In the genomic region with DNA sequence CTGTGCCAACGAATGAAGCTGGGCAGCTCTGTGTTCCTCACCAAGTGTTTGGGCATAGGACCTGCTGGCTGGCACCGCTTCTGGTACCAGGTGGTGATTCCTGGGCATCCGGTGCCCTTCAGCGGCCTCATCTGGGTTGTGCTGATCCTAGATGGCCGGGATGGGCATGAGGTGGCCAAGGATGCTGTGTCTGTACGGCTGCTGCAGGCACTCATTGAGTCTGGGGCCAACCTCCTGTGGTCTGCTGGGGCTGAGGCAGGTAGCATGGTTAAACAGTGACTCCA, we compare ENCODE assay signal across 7 cellular contexts.
A peak's percentile ranks its signal among the peaks of the same experiment; 100 is the strongest.
DNase-seq lines count a peak whose midpoint lies in the region; ATAC-seq, FAIRE-seq and TF ChIP-seq lines count a peak whose summit lies in the region.
"Not testable (repeated sequence)": the region's sequence is repeated elsewhere in the genome, so short reads cannot be mapped to it uniquely, and the experiment has no call there.

No MANE protein-coding gene starts in this region.

- TF ChIP-seq POLR2A in HepG2 (IDR thresholded peaks at IDR 0.05; ENCODE audit: insufficient read depth in 1 of 2, low read depth in 2 of 2, low read length in 2 of 2): not testable (repeated sequence)

- 0 out of 2 replicates have a peak overlapping the region, but pooled peaks have one; percentile 59 for H2AFZ ChIP-seq in KMS-11 (ENCODE audit: low read depth)
- H2AFZ ChIP-seq in PC-3 (ENCODE audit: low read length): peak overlapping the region; percentile 71
- H2AFZ ChIP-seq in HepG2 (ENCODE audit: low read length): not testable (repeated sequence)

- peak overlapping the region; percentile 87 for H3K9ac ChIP-seq in KMS-11
- not testable (repeated sequence) for H3K9ac ChIP-seq in PC-3 (ENCODE audit: low read length); HepG2 (ENCODE audit: insufficient read depth, low read depth, low read length); skeletal muscle satellite cell (ENCODE audit: low read depth, low read length)

- not testable (repeated sequence) for H3K27me3 ChIP-seq in KMS-11 (ENCODE audit: insufficient read depth, low read depth); PC-3 (ENCODE audit: low read length); HepG2 (ENCODE audit: control insufficient read depth in 1 of 2, insufficient read depth in 2 of 2, low read length in 2 of 2); skeletal muscle satellite cell (ENCODE audit: control insufficient read depth, insufficient read depth, low read length)

- not testable (repeated sequence) for H3K36me3 ChIP-seq in KMS-11 (ENCODE audit: insufficient read depth); PC-3 (ENCODE audit: low read depth, low read length); HepG2 (replicated peaks in 1 of 2; ENCODE audit: control insufficient read depth in 1 of 2, insufficient read depth in 2 of 2, low read length in 2 of 2); skeletal muscle satellite cell (ENCODE audit: insufficient read depth, low read length)

- 52% methylated on average over 5 of the region's 6 CpGs for WGBS in HepG2 (ENCODE audit: low lambda C conversion rate)

- not testable (repeated sequence) for H3K9me3 Mint-ChIP-seq in activated CD8-positive, alpha-beta T cell treated with anti-CD3 and anti-CD28 coated beads, Interleukin-2, amount 10 ng/mL, durations not matched to agents 7 days and 5 days (ENCODE audit: insufficient read depth)

- TF ChIP-seq EP300 in HepG2 (IDR thresholded peaks at IDR 0.05; ENCODE audit: low read depth in 2 of 2, low read length in 2 of 2); HepG2 (CRISPR knock-in tag; IDR thresholded peaks at IDR 0.05; ENCODE audit: borderline replicate concordance): not testable (repeated sequence)

- not testable (repeated sequence) for H3K4me3 ChIP-seq in KMS-11 (IDR thresholded peaks at IDR 0.05; ENCODE audit: insufficient read depth, low read depth, low read length); skeletal muscle satellite cell (ENCODE audit: low read length)
- H3K4me3 ChIP-seq in PC-3 (ENCODE audit: low read length): peak overlapping the region; percentile 74
- peak overlapping the region; percentile 87 for H3K4me3 ChIP-seq in epithelial cell of proximal tubule (ENCODE audit: low read depth, low read length)
- peak overlapping the region in 2 of 3 experiments; percentile 70 to 82; a peak in 3 of 6 replicates for H3K4me3 ChIP-seq in HepG2 (replicated peaks in 1 of 3; ENCODE audit: insufficient read depth in 1 of 3, low read depth in 2 of 3, low read length in 3 of 3)

- peak; percentile 62 for DNase-seq in G401 (ENCODE audit: low spot score)
- not testable (repeated sequence) for DNase-seq in PC-3; activated CD8-positive, alpha-beta T cell treated with anti-CD3 and anti-CD28 coated beads, Interleukin-2, amount 10 ng/mL, durations not matched to agents 7 days and 5 days; epithelial cell of proximal tubule (ENCODE audit: low read depth); HepG2 (ENCODE audit: low spot score)

- not testable (repeated sequence) for H3K9me2 ChIP-seq in PC-3 (replicated peaks; ENCODE audit: low read length)

- not testable (repeated sequence) for H3K27ac Mint-ChIP-seq in activated CD8-positive, alpha-beta T cell treated with anti-CD3 and anti-CD28 coated beads, Interleukin-2, amount 10 ng/mL, durations not matched to agents 7 days and 5 days

- CTCF ChIA-PET in PC-3 (lab: Charles Lee): interaction anchor here (1.0 kb wide), 1 partner anchor 673 kb away, joined by 9 read pairs; no protein-coding TSS in a partner anchor
- CTCF ChIA-PET in activated CD8-positive, alpha-beta T cell treated with anti-CD3 and anti-CD28 coated beads, Interleukin-2, amount 10 ng/mL, durations not matched to agents 7 days and 5 days (lab: Charles Lee); HepG2 (lab: Yijun Ruan, JAX; ENCODE audit: low intra/inter-chr PET ratio, low total read pairs): not testable (repeated sequence)

- H3K4me2 ChIP-seq in KMS-11: peak overlapping the region; percentile 93
- H3K4me2 ChIP-seq in PC-3 (ENCODE audit: low read length): peak overlapping the region; percentile 83
- H3K4me2 ChIP-seq in HepG2 (ENCODE audit: low read depth, low read length): peak overlapping the region; percentile 95
- peak overlapping the region; percentile 84 for H3K4me2 ChIP-seq in skeletal muscle satellite cell (ENCODE audit: low read length)

- BruUV-seq in PC-3 (replicated peaks; lab: Mats Ljungman, UMichigan); HepG2 (replicated peaks; lab: Mats Ljungman, UMichigan): not testable (repeated sequence)

- not testable (repeated sequence) for H3K9me3 ChIP-seq in PC-3 (ENCODE audit: low read length); HepG2 (ENCODE audit: low read length); skeletal muscle satellite cell (replicated peaks; ENCODE audit: low read length)

- H3K79me2 ChIP-seq in KMS-11 (ENCODE audit: insufficient read depth, low read depth) (peaks cover 32% of the 10 kb centered on the region), PC-3 (ENCODE audit: low read length) (peaks cover 29% of the 10 kb centered on the region), HepG2 (ENCODE audit: insufficient read depth, low read length) (peaks cover 28% of the 10 kb centered on the region)

- not testable (repeated sequence) for TF ChIP-seq RAD21 in HepG2 (CRISPR knock-in tag; IDR thresholded peaks at IDR 0.05)

- peak overlapping the region; percentile 91 for H3K4me3 Mint-ChIP-seq in activated CD8-positive, alpha-beta T cell treated with anti-CD3 and anti-CD28 coated beads, Interleukin-2, amount 10 ng/mL, durations not matched to agents 7 days and 5 days

- H3K4me1 Mint-ChIP-seq in activated CD8-positive, alpha-beta T cell treated with anti-CD3 and anti-CD28 coated beads, Interleukin-2, amount 10 ng/mL, durations not matched to agents 7 days and 5 days (ENCODE audit: low read depth): peaks cover 16% of the 10 kb centered on the region

- peak overlapping the region; percentile 95 for H3K27ac ChIP-seq in KMS-11
- H3K27ac ChIP-seq in PC-3 (ENCODE audit: low read length); HepG2 (ENCODE audit: extremely low read length, insufficient read depth, low read length): not testable (repeated sequence)

- peaks cover 23% of the 10 kb centered on the region for H3K36me3 Mint-ChIP-seq in activated CD8-positive, alpha-beta T cell treated with anti-CD3 and anti-CD28 coated beads, Interleukin-2, amount 10 ng/mL, durations not matched to agents 7 days and 5 days (ENCODE audit: low read depth)

- H3F3A ChIP-seq in PC-3 (ENCODE audit: low read length, unreplicated experiment): not testable (repeated sequence)

- not testable (repeated sequence) for H3K27me3 Mint-ChIP-seq in activated CD8-positive, alpha-beta T cell treated with anti-CD3 and anti-CD28 coated beads, Interleukin-2, amount 10 ng/mL, durations not matched to agents 7 days and 5 days (ENCODE audit: low read depth)

- not testable (repeated sequence) for ATAC-seq in PC-3; activated CD8-positive, alpha-beta T cell treated with anti-CD3 and anti-CD28 coated beads, Interleukin-2, amount 10 ng/mL, durations not matched to agents 7 days and 5 days
- peak; percentile 38 for ATAC-seq in HepG2

- in situ Hi-C loops in G401 (cut with HindIII; ENCODE audit: low sequenced_read_pairs): not testable (repeated sequence)
- in situ Hi-C loops in HepG2 (cut with HindIII; ENCODE audit: extremely low pct_ligation_motif_present, low pct_unique_long_range_greater_than_20kb): loop anchor here (25.0 kb wide), 1 partner anchor 676 kb away; no protein-coding TSS in a partner anchor

- TF ChIP-seq CTCF in KMS-11 (conservative IDR thresholded peaks at IDR 0.05; ENCODE audit: low read depth, low read length); PC-3 (conservative IDR thresholded peaks at IDR 0.05; ENCODE audit: low read depth, low read length); epithelial cell of proximal tubule (conservative IDR thresholded peaks at IDR 0.05; ENCODE audit: low read depth, low read length); HepG2 (CRISPR knock-in tag; IDR thresholded peaks at IDR 0.05): not testable (repeated sequence)

- H4K20me1 ChIP-seq in KMS-11 (ENCODE audit: insufficient read depth); PC-3 (ENCODE audit: low read length); HepG2 (ENCODE audit: insufficient read depth, low read length): not testable (repeated sequence)

- POLR2A ChIA-PET in PC-3 (lab: Charles Lee; ENCODE audit: unreplicated experiment) (interaction anchor here (0.7 kb wide), 1 partner anchor 241 kb away, joined by 3 read pairs; no protein-coding TSS in a partner anchor), HepG2 (lab: Yijun Ruan, JAX) (interaction anchor here (1.0 kb wide), 1 partner anchor 161 kb away, joined by 5 read pairs; no protein-coding TSS in a partner anchor)
- POLR2A ChIA-PET in activated CD8-positive, alpha-beta T cell treated with anti-CD3 and anti-CD28 coated beads, Interleukin-2, amount 10 ng/mL, durations not matched to agents 7 days and 5 days (lab: Charles Lee): not testable (repeated sequence)

- FAIRE-seq in HepG2 (lab: Jason Lieb, UNC): not testable (repeated sequence)

- H3K4me1 ChIP-seq in KMS-11 (ENCODE audit: low read depth, poor library complexity, severe bottlenecking): peaks cover 24% of the 10 kb centered on the region
- peaks cover 12% of the 10 kb centered on the region for H3K4me1 ChIP-seq in PC-3 (ENCODE audit: insufficient read depth, low read length)
- H3K4me1 ChIP-seq in HepG2 (ENCODE audit: insufficient read depth, low read length): peaks cover 30% of the 10 kb centered on the region
- H3K4me1 ChIP-seq in skeletal muscle satellite cell (ENCODE audit: control insufficient read depth, insufficient read depth, low read length): peaks cover 11% of the 10 kb centered on the region

- intact Hi-C loops in PC-3 (cut with micrococcal nuclease); HepG2 (cut with micrococcal nuclease; ENCODE audit: unreplicated experiment): not testable (repeated sequence)

TF ChIP-seq in HepG2, 621 proteins besides CTCF, POLR2A, EP300 and RAD21:
- TF ChIP-seq NCOA1 (CRISPR knock-in tag; IDR thresholded peaks at IDR 0.05) (0 out of 2 replicates have a peak, but pooled peaks have one; percentile 54), HNRNPL (IDR thresholded peaks at IDR 0.05; ENCODE audit: low read depth, low read length) (peak; percentile 87)
